21 cellular contexts compared by ENCODE assay signal in the genomic region with DNA sequence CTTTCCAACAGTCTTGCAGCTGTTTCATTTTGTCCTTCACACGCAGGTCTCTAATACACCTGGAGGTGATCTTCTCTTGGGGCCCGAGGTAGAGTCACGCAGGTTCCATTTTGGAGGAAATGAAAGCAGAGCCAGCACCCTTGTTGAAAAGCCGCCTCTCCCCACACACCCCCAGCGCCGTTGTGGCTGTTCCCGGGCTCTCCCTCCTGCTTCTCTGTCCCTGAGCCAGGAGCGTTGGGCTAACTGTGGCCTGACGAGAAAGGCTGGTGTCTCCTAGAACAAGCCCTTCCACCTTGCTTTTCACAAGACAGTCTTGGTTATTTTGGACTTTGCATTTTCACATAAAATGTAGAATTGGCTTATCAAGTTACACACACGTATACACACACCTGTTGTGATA. TPM values are rescaled to one million over a fixed set of nuclear protein-coding genes. Genes with fewer than 3 reads are reported as not detected.
"Had no signal": no experiment of that assay in that cellular context is flagged by ENCODE, and none has a peak within 500 bp of the region (broad histone marks: within the 10 kb centered on the region; RNA-seq: fewer than 3 reads in every experiment).

No MANE protein-coding gene starts in this region.

- DNase-seq: activated CD4-positive, alpha-beta T cell treated with anti-CD3 and anti-CD28 coated beads, Interleukin-2, amount 50 U/mL, for 4 hours; activated gamma-delta T cell; activated naive CD8-positive, alpha-beta T cell treated with anti-CD3 and anti-CD28 coated beads, Interleukin-2, amount 10 ng/mL, durations not matched to agents 7 days and 5 days; activated T-cell treated with anti-CD3 and anti-CD28 coated beads, Interleukin-2, amount 50 U/mL, for 72 hours; cortex of kidney; effector CD8-positive, alpha-beta T cell; foreskin keratinocyte; glutamatergic neuron; hypothalamus; kidney glomerular epithelial cell; lower lobe of right lung; SHP77 treated with DMSO at 0.1 percent for 48 hours; stimulated activated CD4-positive, alpha-beta T cell treated with anti-CD3 and anti-CD28 coated beads, Interleukin-2, amount 100 ng/mL, for 48 hours; stimulated activated naive CD4-positive, alpha-beta T cell; substantia nigra; transverse colon had no signal

- H3K27me3 Mint-ChIP-seq: activated naive CD8-positive, alpha-beta T cell treated with anti-CD3 and anti-CD28 coated beads, Interleukin-2, amount 10 ng/mL, durations not matched to agents 7 days and 5 days; central memory CD8-positive, alpha-beta T cell had no signal

- H3K27ac ChIP-seq: foreskin keratinocyte, lower lobe of right lung, pancreas, transverse colon had no signal

- H3K27ac Mint-ChIP-seq: activated naive CD8-positive, alpha-beta T cell treated with anti-CD3 and anti-CD28 coated beads, Interleukin-2, amount 10 ng/mL, durations not matched to agents 7 days and 5 days; activated T-cell treated with anti-CD3 and anti-CD28 coated beads, Interleukin-2, amount 50 U/mL, for 72 hours; brain; mesothelial cell of epicardium had no signal

- H3K27me3 ChIP-seq: pancreas, transverse colon had no signal

- ATAC-seq: activated T-cell treated with anti-CD3 and anti-CD28 coated beads, Interleukin-2, amount 50 U/mL, for 72 hours; foreskin keratinocyte; lower lobe of right lung; pancreas; WTC11 had no signal

- H3K9me3 ChIP-seq: lower lobe of right lung, pancreas, transverse colon had no signal

- H3K9me3 Mint-ChIP-seq: activated naive CD8-positive, alpha-beta T cell treated with anti-CD3 and anti-CD28 coated beads, Interleukin-2, amount 10 ng/mL, durations not matched to agents 7 days and 5 days; activated T-cell treated with anti-CD3 and anti-CD28 coated beads, Interleukin-2, amount 50 U/mL, for 72 hours; central memory CD8-positive, alpha-beta T cell; mesothelial cell of epicardium had no signal

- H3K36me3 Mint-ChIP-seq: activated naive CD8-positive, alpha-beta T cell treated with anti-CD3 and anti-CD28 coated beads, Interleukin-2, amount 10 ng/mL, durations not matched to agents 7 days and 5 days; mesothelial cell of epicardium; WTC11 had no signal

- H3K4me1 Mint-ChIP-seq: central memory CD8-positive, alpha-beta T cell had no signal

- H3K4me3 Mint-ChIP-seq: activated naive CD8-positive, alpha-beta T cell treated with anti-CD3 and anti-CD28 coated beads, Interleukin-2, amount 10 ng/mL, durations not matched to agents 7 days and 5 days; activated T-cell treated with anti-CD3 and anti-CD28 coated beads, Interleukin-2, amount 50 U/mL, for 72 hours; brain; central memory CD8-positive, alpha-beta T cell; mesothelial cell of epicardium; WTC11 had no signal

RNA-seq across cellular contexts. Expression of a gene that starts 16.3 kb away (rescaled TPM):
- total RNA-seq: foreskin keratinocyte had no signal
